16 cellular contexts compared by ENCODE assay signal in the genomic region with DNA sequence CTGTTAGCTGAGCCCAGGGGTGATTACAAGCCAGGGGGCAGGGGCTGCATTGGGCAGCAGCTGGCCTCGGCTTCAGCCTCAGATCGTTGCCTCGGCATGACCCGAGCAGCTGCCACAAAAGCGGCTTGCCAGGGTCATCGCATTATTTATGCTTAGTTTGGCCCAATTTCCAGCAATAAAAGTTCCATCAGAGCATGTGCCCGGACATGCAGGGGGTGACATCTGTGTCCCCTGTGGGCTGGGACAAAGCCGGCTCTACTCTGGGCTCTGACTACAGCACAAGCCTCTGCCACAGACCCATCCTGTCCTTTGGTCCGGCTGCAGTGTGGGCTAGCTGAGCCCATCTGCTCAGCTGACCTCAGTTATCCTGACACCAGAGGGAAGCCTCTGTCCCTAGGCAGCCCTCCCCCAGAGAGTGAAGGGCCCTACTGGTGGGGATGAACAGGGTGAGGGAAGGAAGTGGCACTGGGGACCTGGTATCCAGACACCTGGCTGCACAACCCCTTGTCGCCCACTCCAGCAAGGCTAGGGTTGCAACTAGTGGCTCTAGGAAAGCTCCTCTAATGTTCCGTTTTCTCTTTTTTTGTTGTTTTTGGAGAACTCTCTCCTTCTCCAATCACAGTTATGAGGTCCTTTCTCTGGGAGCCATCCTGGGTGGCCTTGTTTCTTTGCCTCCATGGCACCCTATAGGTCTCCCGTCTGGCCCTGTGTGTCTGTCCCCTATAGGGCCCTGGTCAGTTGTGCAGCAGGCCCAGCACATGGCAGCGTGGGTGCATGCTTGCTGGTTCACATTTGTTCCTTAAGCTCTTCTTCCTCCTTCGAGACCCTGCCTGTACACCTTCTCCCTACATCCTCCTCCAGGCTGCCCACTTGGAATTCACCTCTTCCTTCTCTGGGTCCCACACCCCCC. TPM values are rescaled to one million over a fixed set of nuclear protein-coding genes. Genes with fewer than 3 reads are reported as not detected.
"Had no signal": no experiment of that assay in that cellular context is flagged by ENCODE, and none has a peak within 500 bp of the region (broad histone marks: within the 10 kb centered on the region; RNA-seq: fewer than 3 reads in every experiment).

No MANE protein-coding gene starts in this region.

- H3K27ac Mint-ChIP-seq: activated CD8-positive, alpha-beta T cell treated with anti-CD3 and anti-CD28 coated beads, Interleukin-2, amount 10 ng/mL, durations not matched to agents 7 days and 5 days; activated naive CD8-positive, alpha-beta T cell treated with anti-CD3 and anti-CD28 coated beads, Interleukin-2, amount 50 U/mL, for 24 hours; T-helper 2 cell treated with Interferon-gamma antibody and Interleukin-4, amounts not matched to agents 5 μg/mL and 100 μg/mL, for 36 hours had no signal

- H3K4me3 ChIP-seq: colonic mucosa, gastrocnemius medialis, prostate gland had no signal

- H3K9me3 Mint-ChIP-seq: activated naive CD8-positive, alpha-beta T cell treated with anti-CD3 and anti-CD28 coated beads, Interleukin-2, amount 50 U/mL, for 24 hours; T-helper 2 cell treated with Interferon-gamma antibody and Interleukin-4, amounts not matched to agents 5 μg/mL and 100 μg/mL, for 36 hours had no signal

- H3K36me3 ChIP-seq: colonic mucosa, gastrocnemius medialis, prostate gland had no signal

- H3K9me3 ChIP-seq: colonic mucosa, gastrocnemius medialis, prostate gland had no signal

- H3K27ac ChIP-seq: colonic mucosa, gastrocnemius medialis, prostate gland had no signal

- DNase-seq: activated CD4-positive, CD25-positive, alpha-beta regulatory T cell treated with anti-CD3 and anti-CD28 coated beads, Interleukin-2, amount 50 U/mL, for 72 hours; activated CD8-positive, alpha-beta memory T cell treated with anti-CD3 and anti-CD28 coated beads, Interleukin-2, amount 50 U/mL, for 48 hours; activated CD8-positive, alpha-beta T cell treated with anti-CD3 and anti-CD28 coated beads, Interleukin-2, amount 10 ng/mL, durations not matched to agents 7 days and 5 days; activated naive CD8-positive, alpha-beta T cell treated with anti-CD3 and anti-CD28 coated beads, Interleukin-2, amount 50 U/mL, for 24 hours; caudate nucleus; colonic mucosa; gastrocnemius medialis; left ventricle myocardium superior; stimulated activated CD4-positive, alpha-beta T cell treated with anti-CD3 and anti-CD28 coated beads, Interleukin-2, amount 100 ng/mL, for 24 hours; stimulated activated naive CD4-positive, alpha-beta T cell; substantia nigra; trophoblast cell had no signal

- ATAC-seq: activated CD8-positive, alpha-beta T cell treated with anti-CD3 and anti-CD28 coated beads, Interleukin-2, amount 10 ng/mL, durations not matched to agents 7 days and 5 days; activated naive CD8-positive, alpha-beta T cell treated with anti-CD3 and anti-CD28 coated beads, Interleukin-2, amount 50 U/mL, for 24 hours; gastrocnemius medialis; left ventricle myocardium superior; sciatic nerve had no signal

- H3K4me1 Mint-ChIP-seq: activated naive CD8-positive, alpha-beta T cell treated with anti-CD3 and anti-CD28 coated beads, Interleukin-2, amount 50 U/mL, for 24 hours had no signal

- H3K27me3 ChIP-seq: colonic mucosa, gastrocnemius medialis had no signal

- H3K4me3 Mint-ChIP-seq: activated CD8-positive, alpha-beta T cell treated with anti-CD3 and anti-CD28 coated beads, Interleukin-2, amount 10 ng/mL, durations not matched to agents 7 days and 5 days; activated naive CD8-positive, alpha-beta T cell treated with anti-CD3 and anti-CD28 coated beads, Interleukin-2, amount 50 U/mL, for 24 hours; T-helper 2 cell treated with Interferon-gamma antibody and Interleukin-4, amounts not matched to agents 5 μg/mL and 100 μg/mL, for 36 hours had no signal

- H3K4me1 ChIP-seq: colonic mucosa, gastrocnemius medialis had no signal

RNA-seq across cellular contexts. Expression of a gene that starts 13.3 kb away (rescaled TPM):
- polyA plus RNA-seq: fibroblast of lung had no signal
